32 cellular contexts compared by ENCODE assay signal in genomic region chr3:160554980-160555379, GRCh38.
"Had no signal": no experiment of that assay in that cellular context is flagged by ENCODE, and none has a peak within 500 bp of the region (broad histone marks: within the 10 kb centered on the region; RNA-seq: fewer than 3 reads in every experiment).

No MANE protein-coding gene starts in this region.

- H3K27ac Mint-ChIP-seq: activated CD8-positive, alpha-beta memory T cell treated with anti-CD3 and anti-CD28 coated beads, Interleukin-2, amount 10 ng/mL, durations not matched to agents 7 days and 5 days; activated CD8-positive, alpha-beta T cell treated with anti-CD3 and anti-CD28 coated beads, Interleukin-2, amount 10 ng/mL, durations not matched to agents 7 days and 5 days; activated naive CD4-positive, alpha-beta T cell treated with anti-CD3 and anti-CD28 coated beads for 36 hours; activated naive CD8-positive, alpha-beta T cell treated with anti-CD3 and anti-CD28 coated beads, Interleukin-2, amount 10 ng/mL, durations not matched to agents 7 days and 5 days; brain; natural killer cell treated with Interleukin-12 subunit alpha and Interleukin-12 subunit beta and Interleukin-15 and Interleukin-18, amount 100 ng/mL, for 72 hours; stimulated activated memory B cell treated with anti-CD40 and anti-IgM and Interleukin-4, amounts not matched to agents 10 μg/mL and 1 μg/mL and 100 μg/mL, for 72 hours had no signal

- H3K4me1 ChIP-seq: colonic mucosa had no signal

- H3K9me3 ChIP-seq: colonic mucosa, lower lobe of right lung, upper lobe of left lung, vagina had no signal

- H3K4me3 Mint-ChIP-seq: activated CD8-positive, alpha-beta memory T cell treated with anti-CD3 and anti-CD28 coated beads, Interleukin-2, amount 10 ng/mL, durations not matched to agents 7 days and 5 days; activated CD8-positive, alpha-beta T cell treated with anti-CD3 and anti-CD28 coated beads, Interleukin-2, amount 10 ng/mL, durations not matched to agents 7 days and 5 days; activated naive CD4-positive, alpha-beta T cell treated with anti-CD3 and anti-CD28 coated beads for 36 hours; activated naive CD8-positive, alpha-beta T cell treated with anti-CD3 and anti-CD28 coated beads, Interleukin-2, amount 10 ng/mL, durations not matched to agents 7 days and 5 days; brain; natural killer cell treated with Interleukin-12 subunit alpha and Interleukin-12 subunit beta and Interleukin-15 and Interleukin-18, amount 100 ng/mL, for 72 hours; stimulated activated memory B cell treated with anti-CD40 and anti-IgM and Interleukin-4, amounts not matched to agents 10 μg/mL and 1 μg/mL and 100 μg/mL, for 72 hours; stimulated activated naive CD8-positive, alpha-beta T cell treated with anti-CD3 and anti-CD28 coated beads, Interleukin-15, amount 100 ng/mL, for 72 hours had no signal

- H3K36me3 ChIP-seq: ascending aorta, cardiac muscle cell, colonic mucosa, esophagus squamous epithelium, lower lobe of right lung, upper lobe of left lung, vagina had no signal

- ATAC-seq: activated CD8-positive, alpha-beta memory T cell treated with anti-CD3 and anti-CD28 coated beads, Interleukin-2, amount 10 ng/mL, durations not matched to agents 7 days and 5 days; activated CD8-positive, alpha-beta T cell treated with anti-CD3 and anti-CD28 coated beads, Interleukin-2, amount 10 ng/mL, durations not matched to agents 7 days and 5 days; heart right ventricle; left lobe of liver; lower lobe of right lung; natural killer cell treated with Interleukin-12 subunit alpha and Interleukin-12 subunit beta and Interleukin-15 and Interleukin-18, amount 100 ng/mL, for 72 hours; right cardiac atrium; stimulated activated memory B cell treated with anti-CD40 and anti-IgM and Interleukin-4, amounts not matched to agents 10 μg/mL and 1 μg/mL and 100 μg/mL, for 72 hours; stimulated activated naive CD8-positive, alpha-beta T cell treated with anti-CD3 and anti-CD28 coated beads, Interleukin-15, amount 100 ng/mL, for 72 hours had no signal

- H3K27ac ChIP-seq: ascending aorta, cardiac muscle cell, colonic mucosa, epithelial cell of prostate, esophagus squamous epithelium, heart right ventricle, lower lobe of right lung, upper lobe of left lung, vagina, VCaP had no signal

- H3K27me3 ChIP-seq: ascending aorta, cardiac muscle cell, colonic mucosa, esophagus squamous epithelium, heart right ventricle, upper lobe of left lung, vagina had no signal

- H3K27me3 Mint-ChIP-seq: activated CD8-positive, alpha-beta memory T cell treated with anti-CD3 and anti-CD28 coated beads, Interleukin-2, amount 10 ng/mL, durations not matched to agents 7 days and 5 days; activated naive CD8-positive, alpha-beta T cell treated with anti-CD3 and anti-CD28 coated beads, Interleukin-2, amount 10 ng/mL, durations not matched to agents 7 days and 5 days; brain; natural killer cell treated with Interleukin-12 subunit alpha and Interleukin-12 subunit beta and Interleukin-15 and Interleukin-18, amount 100 ng/mL, for 72 hours; stimulated activated memory B cell treated with anti-CD40 and anti-IgM and Interleukin-4, amounts not matched to agents 10 μg/mL and 1 μg/mL and 100 μg/mL, for 72 hours; stimulated activated naive CD8-positive, alpha-beta T cell treated with anti-CD3 and anti-CD28 coated beads, Interleukin-15, amount 100 ng/mL, for 72 hours had no signal

- H3K4me3 ChIP-seq: ascending aorta, cardiac muscle cell, colonic mucosa, esophagus squamous epithelium, heart right ventricle, lower lobe of right lung, upper lobe of left lung, vagina had no signal

- H3K9me3 Mint-ChIP-seq: natural killer cell treated with Interleukin-12 subunit alpha and Interleukin-12 subunit beta and Interleukin-15 and Interleukin-18, amount 100 ng/mL, for 72 hours; stimulated activated memory B cell treated with anti-CD40 and anti-IgM and Interleukin-4, amounts not matched to agents 10 μg/mL and 1 μg/mL and 100 μg/mL, for 72 hours had no signal

- FAIRE-seq: endometrium, TTC549 had no signal

- DNase-seq: activated CD4-positive, CD25-positive, alpha-beta regulatory T cell treated with anti-CD3 and anti-CD28 coated beads, Interleukin-2, amount 50 U/mL, for 72 hours; activated CD8-positive, alpha-beta memory T cell treated with anti-CD3 and anti-CD28 coated beads, Interleukin-2, amount 10 ng/mL, durations not matched to agents 7 days and 5 days; activated CD8-positive, alpha-beta T cell treated with anti-CD3 and anti-CD28 coated beads, Interleukin-2, amount 10 ng/mL, durations not matched to agents 7 days and 5 days; activated effector memory CD4-positive, alpha-beta T cell treated with anti-CD3 and anti-CD28 coated beads, Interleukin-2, amount 50 U/mL, for 16 hours; activated naive CD4-positive, alpha-beta T cell treated with anti-CD3 and anti-CD28 coated beads for 36 hours; activated naive CD8-positive, alpha-beta T cell treated with anti-CD3 and anti-CD28 coated beads, Interleukin-2, amount 10 ng/mL, durations not matched to agents 7 days and 5 days; cerebellar nuclear complex; colonic mucosa; effector CD8-positive, alpha-beta T cell; esophagus squamous epithelium; foreskin melanocyte; heart right ventricle; kidney glomerular epithelial cell; lower lobe of right lung; mesenchymal stem cell; right cardiac atrium; stimulated activated CD4-positive, alpha-beta T cell treated with anti-CD3 and anti-CD28 coated beads, Interleukin-4, amount 100 ng/mL, for 1 hour; stimulated activated naive CD8-positive, alpha-beta T cell treated with anti-CD3 and anti-CD28 coated beads, Interleukin-15, amount 100 ng/mL, for 72 hours; substantia nigra; T-helper 9 cell; upper lobe of left lung had no signal
